Comparison of ENCODE assay signal across 9 cellular contexts in genomic region chr1:181730606-181731005, GRCh38.
"Had no signal": no experiment of that assay in that cellular context is flagged by ENCODE, and none has a peak within 500 bp of the region (broad histone marks: within the 10 kb centered on the region; RNA-seq: fewer than 3 reads in every experiment).

No MANE protein-coding gene starts in this region.

- H3K27ac ChIP-seq: GM23248 had no signal

- H3K4me1 ChIP-seq: HAP-1 had no signal

- H3K9me3 Mint-ChIP-seq: H9 had no signal

- ATAC-seq: GM23338, HCT116 had no signal

- H2AFZ ChIP-seq: GM23248, GM23338 had no signal

- H3K4me3 Mint-ChIP-seq: GM23338, H9, HFFc6 had no signal

- H3K36me3 ChIP-seq: HAP-1 had no signal

- H3K4me2 ChIP-seq: GM23338 had no signal

- DNase-seq: GM23248, GOT3, H7, H9, HCEC 1CT, HFFc6 had no signal

- H3K27ac Mint-ChIP-seq: GM23338, H9, HFFc6 had no signal

- H3K4me3 ChIP-seq: GM23248, GM23338, HAP-1 had no signal

- H3K9ac ChIP-seq: GM23248 had no signal

- H3K9me3 ChIP-seq: HAP-1 had no signal
